ENCODE assay signal across 23 cellular contexts in genomic region chr1:38098101-38098847, GRCh38. TPM values are rescaled to one million over a fixed set of nuclear protein-coding genes. Genes with fewer than 3 reads are reported as not detected.
A peak's percentile ranks its signal among the peaks of the same experiment; 100 is the strongest.
DNase-seq lines count a peak whose midpoint lies in the region; ATAC-seq, FAIRE-seq and TF ChIP-seq lines count a peak whose summit lies in the region.
"Had no signal": no experiment of that assay in that cellular context is flagged by ENCODE, and none has a peak within 500 bp of the region (broad histone marks: within the 10 kb centered on the region; RNA-seq: fewer than 3 reads in every experiment).

No MANE protein-coding gene starts in this region.

- H3K9me3 Mint-ChIP-seq in Calu3 (ENCODE audit: low read depth, unreplicated experiment) = no peaks in the 10 kb centered on the region
- H3K9me3 Mint-ChIP-seq: GM23338 had no signal

- DNase-seq in DMS53 (lab: John Stamatoyannopoulos, UW) (peak; percentile 10), DMS53 treated with DMSO at 0.1 percent for 48 hours (lab: John Stamatoyannopoulos, UW; ENCODE audit: unreplicated experiment) (no peak), bronchial epithelial cell (ENCODE audit: low read depth) (no peak), mucosa of descending colon (no peak), spleen (peak; percentile 31), Calu3 (no peak), iPS-NIHi11 (ENCODE audit: low spot score) (no peak)
- DNase-seq: CD4-positive, alpha-beta memory T cell; DMS 273 treated with DMSO at 0.1 percent for 48 hours; DMS79; GDM1; H7; IMR-90 had no signal

- H3K27me3 Mint-ChIP-seq in Calu3 (ENCODE audit: unreplicated experiment) = peaks cover 90% of the 10 kb centered on the region

- H3K36me3 Mint-ChIP-seq in Calu3 (ENCODE audit: insufficient read depth, unreplicated experiment) = no peaks in the 10 kb centered on the region
- H3K36me3 Mint-ChIP-seq: CD14-positive monocyte; CD4-positive, alpha-beta memory T cell had no signal

- intact Hi-C loops in mucosa of descending colon (cut with DNase I, micrococcal nuclease) = no loop called here
- intact Hi-C loops in spleen (cut with DNase I; ENCODE audit: low total_unique reads) = no loop called here
- intact Hi-C loops in Calu3 (cut with micrococcal nuclease; ENCODE audit: unreplicated experiment) = no loop called here

- CTCF ChIA-PET in Calu3 (lab: Charles Lee) = no interaction called here

- H3K27ac ChIP-seq in spleen = no peak overlapping the region
- H3K27ac ChIP-seq: 22Rv1, BLaER1 had no signal

- H3K27me3 ChIP-seq in bronchial epithelial cell (ENCODE audit: control insufficient read depth, insufficient read depth, low read length) (no peaks in the 10 kb centered on the region), spleen (replicated peaks in 1 of 7) (peaks cover 0 to 25% (median 0%) of the 10 kb centered on the region in 7 donors)
- H3K27me3 ChIP-seq: BLaER1 had no signal

- 82 to 88% (median 86%) methylated on average over 17 to 18 of the region's 18 CpGs for WGBS in spleen, 5 donors

- H3K36me3 ChIP-seq in bronchial epithelial cell (ENCODE audit: control insufficient read depth, insufficient read depth, low read length) (no peaks in the 10 kb centered on the region), mucosa of descending colon (ENCODE audit: low read depth) (no peaks in the 10 kb centered on the region), spleen (no peaks in the 10 kb centered on the region)
- H3K36me3 ChIP-seq: BLaER1 had no signal

- FAIRE-seq in bronchial epithelial cell (lab: Jason Lieb, UNC) = peak; percentile 92
- FAIRE-seq: GM12892, GM18507, HTR-8/SVneo had no signal

- H3K4me1 ChIP-seq in mucosa of descending colon (ENCODE audit: low read depth) (peaks cover 2% of the 10 kb centered on the region), spleen (peaks cover 0 to 14% (median 7%) of the 10 kb centered on the region in 6 donors)

- H3K4me3 ChIP-seq in bronchial epithelial cell (ENCODE audit: low read depth, low read length) (no peak overlapping the region), mucosa of descending colon (no peak overlapping the region), spleen (no peak overlapping the region)
- H3K4me3 ChIP-seq: BLaER1, GM23338 had no signal

- TF ChIP-seq CTCF in bronchial epithelial cell (IDR thresholded peaks at IDR 0.05; ENCODE audit: insufficient read depth, low read length, severe bottlenecking) = no peak
- TF ChIP-seq CTCF in mucosa of descending colon (IDR thresholded peaks at IDR 0.05) = no peak
- TF ChIP-seq CTCF in spleen (IDR thresholded peaks at IDR 0.05 in 8 of 11, conservative IDR thresholded peaks at IDR 0.05 in 3 of 11) = no peak
- no peak for TF ChIP-seq CTCF in Calu3 (IDR thresholded peaks at IDR 0.05; ENCODE audit: unreplicated experiment)

- no peak overlapping the region for H3K27ac Mint-ChIP-seq in Calu3 (ENCODE audit: unreplicated experiment)
- H3K27ac Mint-ChIP-seq: CD14-positive monocyte; CD4-positive, alpha-beta memory T cell; GM23338 had no signal

- ATAC-seq in mucosa of descending colon = peak; percentile 20
- ATAC-seq in GM21526 (IDR thresholded peaks at IDR 0.05; ENCODE audit: low FRiP score, unreplicated experiment) = no peak
- ATAC-seq: HCT116 had no signal

- TF ChIP-seq POLR2A in spleen (IDR thresholded peaks at IDR 0.05) = no peak

- no peaks in the 10 kb centered on the region for H3K4me1 Mint-ChIP-seq in Calu3 (ENCODE audit: low read depth, unreplicated experiment)
- H3K4me1 Mint-ChIP-seq: CD14-positive monocyte; CD4-positive, alpha-beta memory T cell had no signal

- H3K9me3 ChIP-seq in mucosa of descending colon = no peaks in the 10 kb centered on the region
- H3K9me3 ChIP-seq in spleen = no peaks in the 10 kb centered on the region
- H3K9me3 ChIP-seq: BLaER1 had no signal

- H3K4me3 Mint-ChIP-seq in Calu3 (ENCODE audit: low read depth, unreplicated experiment) = no peak overlapping the region
- H3K4me3 Mint-ChIP-seq: CD14-positive monocyte; CD4-positive, alpha-beta memory T cell; GM23338 had no signal

- BruUV-seq in Calu3 (replicated peaks; lab: Mats Ljungman, UMichigan) = no TSS peak

RNA-seq across cellular contexts. Expression of gene POU3F1, which starts 51.7 kb away (rescaled TPM):
- under 0.01 and 0.13 TPM in 2 replicates for total RNA-seq in bronchial epithelial cell
- not detected for total RNA-seq in mucosa of descending colon
- under 1 TPM in 4 of 7 donors, not detected in 3; 0.17 to 0.60 (median 0.30) TPM for total RNA-seq in spleen
- under 1 TPM; 0.07 to 0.38 (median 0.08) TPM for polyA plus RNA-seq in spleen
- not detected in 2 replicates for total RNA-seq in Calu3 (2022)
- total RNA-seq: IMR-90 had no signal
- polyA plus RNA-seq: AG04450, CD14-positive monocyte, IMR-90 had no signal

Comparison
In these comparisons a context has a peak if more than half of its experiments do, and no peak if none do; other contexts are left out.
1. DNase-seq: peak in DMS53 (single experiment) and spleen (single experiment); none in DMS53 treated with DMSO at 0.1 percent for 48 hours (single experiment), bronchial epithelial cell (single experiment), mucosa of descending colon (0 of 3), Calu3 (single experiment) and iPS-NIHi11 (single experiment).